Comparison of ENCODE assay signal across 8 cellular contexts in the genomic region with DNA sequence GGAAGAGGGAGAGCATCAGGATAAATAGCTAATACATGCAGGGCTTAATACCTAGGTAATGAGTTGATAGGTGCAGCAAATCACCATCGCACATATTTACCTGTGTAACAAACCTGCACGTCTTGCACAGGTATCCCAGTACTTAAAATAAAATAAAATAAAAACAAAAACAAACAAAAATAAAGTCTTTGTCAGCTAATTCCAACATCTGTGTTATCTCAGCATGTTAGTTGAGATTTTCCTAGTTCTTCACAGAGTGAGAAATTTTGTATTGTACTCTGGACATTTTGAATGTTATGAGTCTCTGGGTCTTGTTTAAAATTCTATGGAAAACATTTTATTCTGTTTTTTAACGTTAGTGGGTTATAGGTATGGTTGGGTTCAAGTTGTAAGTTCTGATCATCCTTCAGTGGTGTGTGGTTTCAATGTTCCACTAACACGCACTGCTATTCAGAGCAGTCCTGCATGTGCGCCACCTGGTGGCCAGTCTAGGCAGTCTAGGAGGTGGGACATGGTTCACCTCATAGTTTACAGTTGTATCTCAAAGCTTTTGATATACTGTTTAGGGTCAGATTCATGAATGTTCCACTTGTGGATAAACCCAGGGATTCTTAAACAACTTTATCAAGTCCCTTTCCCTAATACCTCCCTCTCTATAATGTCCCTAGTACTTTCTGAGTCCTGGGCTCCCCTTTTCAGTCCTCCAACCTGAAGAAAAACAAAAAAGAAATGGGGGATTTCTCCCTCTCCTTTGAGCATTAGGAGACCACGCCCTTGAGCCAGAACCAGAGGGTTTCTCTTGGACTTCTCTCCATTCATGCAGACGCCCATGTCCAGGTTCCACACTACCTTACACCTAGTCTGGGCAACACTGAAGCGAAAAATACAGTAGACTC.
DNase-seq lines count a peak whose midpoint lies in the region; ATAC-seq and TF ChIP-seq lines count a peak whose summit lies in the region.

No MANE protein-coding gene starts in this region.

- H3K9ac ChIP-seq in smooth muscle cell (ENCODE audit: low read depth), result no peak overlapping the region

- H3K4me1 ChIP-seq in ascending aorta (no peaks in the 10 kb centered on the region), smooth muscle cell (ENCODE audit: low read depth) (no peaks in the 10 kb centered on the region)

- H3K4me2 ChIP-seq in smooth muscle cell, result no peak overlapping the region

- no peak overlapping the region for H2AFZ ChIP-seq in smooth muscle cell (ENCODE audit: low read depth)

- no peaks in the 10 kb centered on the region for H4K20me1 ChIP-seq in smooth muscle cell (ENCODE audit: low read depth)

- no peaks in the 10 kb centered on the region for H3K79me2 ChIP-seq in smooth muscle cell (ENCODE audit: low read depth)

- no peaks in the 10 kb centered on the region for H3K36me3 ChIP-seq in ascending aorta
- H3K36me3 ChIP-seq in smooth muscle cell (ENCODE audit: low read depth), result no peaks in the 10 kb centered on the region

- TF ChIP-seq CTCF in ascending aorta (IDR thresholded peaks at IDR 0.05) (peak; percentile 47 to 87 (median 85)), smooth muscle cell (IDR thresholded peaks at IDR 0.05; ENCODE audit: borderline replicate concordance, insufficient read depth, poor library complexity, severe bottlenecking) (peak; percentile 86)

- intact Hi-C loops in ascending aorta (cut with DNase I), result no loop called here

- 42% methylated on average over 8 of the region's 8 CpGs for WGBS in smooth muscle cell (ENCODE audit: low lambda C conversion rate)

- peak; percentile 6 for DNase-seq in DMS79 treated with DMSO at 0.1 percent for 48 hours (lab: John Stamatoyannopoulos, UW)
- DNase-seq in DMS79 (lab: John Stamatoyannopoulos, UW), result no peak
- DNase-seq in NCI-H1105 (lab: John Stamatoyannopoulos, UW), result peak; percentile 33
- peak; percentile 78 for DNase-seq in T-helper 9 cell
- DNase-seq in ascending aorta (ENCODE audit: low spot score in 2 of 2), result peak in 1 of 2 donors; percentile 81
- peak; percentile 11 to 33 for DNase-seq in hippocampal formation (lab: John Stamatoyannopoulos, UW)
- peak; percentile 11 for DNase-seq in smooth muscle cell (lab: John Stamatoyannopoulos, UW; ENCODE audit: unreplicated experiment)

- peak; percentile 97 for ATAC-seq in HG02678 (IDR thresholded peaks at IDR 0.05; ENCODE audit: unreplicated experiment)

- H3K9me3 ChIP-seq in ascending aorta, result no peaks in the 10 kb centered on the region
- no peaks in the 10 kb centered on the region for H3K9me3 ChIP-seq in smooth muscle cell (replicated peaks; ENCODE audit: low read depth)

- H3K27ac ChIP-seq in ascending aorta (no peak overlapping the region), smooth muscle cell (ENCODE audit: low read depth) (no peak overlapping the region)

- H3K4me3 ChIP-seq in ascending aorta, result no peak overlapping the region
- H3K4me3 ChIP-seq in smooth muscle cell, result no peak overlapping the region

- peaks cover 4% of the 10 kb centered on the region for H3F3A ChIP-seq in smooth muscle cell (ENCODE audit: low read depth)

- H3K27me3 ChIP-seq in ascending aorta (no peaks in the 10 kb centered on the region), smooth muscle cell (ENCODE audit: low read depth) (no peaks in the 10 kb centered on the region)
